Comparison of ENCODE assay signal across 18 cellular contexts in genomic region chr5:14191325-14191724, GRCh38. TPM values are rescaled to one million over a fixed set of nuclear protein-coding genes. Genes with fewer than 3 reads are reported as not detected.
DNase-seq lines count a peak whose midpoint lies in the region; ATAC-seq and TF ChIP-seq lines count a peak whose summit lies in the region.
"Had no signal": no experiment of that assay in that cellular context is flagged by ENCODE, and none has a peak within 500 bp of the region (broad histone marks: within the 10 kb centered on the region; RNA-seq: fewer than 3 reads in every experiment).

No MANE protein-coding gene starts in this region.

- H2AFZ ChIP-seq in ACC112 (ENCODE audit: low read length, unreplicated experiment) (no peak overlapping the region), PC-3 (ENCODE audit: low read length) (no peak overlapping the region)

- no peak for TF ChIP-seq CTCF in PC-3 (conservative IDR thresholded peaks at IDR 0.05; ENCODE audit: low read depth, low read length)
- no peak for TF ChIP-seq CTCF in esophagus muscularis mucosa (IDR thresholded peaks at IDR 0.05)
- no peak for TF ChIP-seq CTCF in gastrocnemius medialis (IDR thresholded peaks at IDR 0.05 in 4 of 5, conservative IDR thresholded peaks at IDR 0.05 in 1 of 5)

- no peaks in the 10 kb centered on the region for H3K27me3 ChIP-seq in ACC112 (ENCODE audit: insufficient read depth, low read length)
- no peaks in the 10 kb centered on the region for H3K27me3 ChIP-seq in PC-3 (ENCODE audit: low read length)
- H3K27me3 ChIP-seq in esophagus muscularis mucosa: no peaks in the 10 kb centered on the region
- no peaks in the 10 kb centered on the region for H3K27me3 ChIP-seq in gastrocnemius medialis
- H3K27me3 ChIP-seq: tibial nerve had no signal

- intact Hi-C loops in PC-3 (cut with micrococcal nuclease) (loop anchor here (2.0 kb wide), 2 partner anchors 35 to 47 kb away; no protein-coding TSS in a partner anchor), esophagus muscularis mucosa (cut with DNase I) (no loop called here), gastrocnemius medialis (cut with DNase I; ENCODE audit: low total_unique reads) (loop anchor here (2.0 kb wide), 1 partner anchor 47 kb away; no protein-coding TSS in a partner anchor)

- WGBS in esophagus muscularis mucosa: 63% methylated on average over 3 of the region's 3 CpGs

- TF ChIP-seq POLR2A in esophagus muscularis mucosa (IDR thresholded peaks at IDR 0.05; ENCODE audit: low read depth) (no peak), gastrocnemius medialis (IDR thresholded peaks at IDR 0.05) (no peak)

- peaks cover 8% of the 10 kb centered on the region for H3K27me3 Mint-ChIP-seq in activated T-cell treated with anti-CD3 and anti-CD28 coated beads, Interleukin-2, amount 50 U/mL, for 24 hours
- H3K27me3 Mint-ChIP-seq: activated B cell treated with CpG ODN at 0.5 μM for 24 hours had no signal

- POLR2A ChIA-PET in PC-3 (lab: Charles Lee; ENCODE audit: unreplicated experiment): no interaction called here

- H3K27ac ChIP-seq in ACC112 (ENCODE audit: low read depth, low read length) (peak overlapping the region; percentile 99), PC-3 (ENCODE audit: low read length) (peak overlapping the region; percentile 94), esophagus muscularis mucosa (replicated peaks in 1 of 4) (peak overlapping the region; percentile 89 to 92 (median 90)), gastrocnemius medialis (peak overlapping the region; percentile 79 to 85 (median 82))

- no peaks in the 10 kb centered on the region for H3K9me2 ChIP-seq in PC-3 (replicated peaks; ENCODE audit: low read length)

- H3K36me3 ChIP-seq in ACC112 (ENCODE audit: insufficient read depth, low read length) (peaks cover 9% of the 10 kb centered on the region; the same call in 1 of the 2 replicates), PC-3 (ENCODE audit: low read depth, low read length) (peaks cover 5% of the 10 kb centered on the region; the same call in 1 of the 2 replicates), esophagus muscularis mucosa (no peaks in the 10 kb centered on the region), gastrocnemius medialis (no peaks in the 10 kb centered on the region)
- H3K36me3 ChIP-seq: tibial nerve had no signal

- H3K79me2 ChIP-seq in ACC112 (ENCODE audit: control insufficient read depth, insufficient read depth, low read length, unreplicated experiment) (peaks cover 95% of the 10 kb centered on the region), PC-3 (ENCODE audit: low read length) (peaks cover 95% of the 10 kb centered on the region)

- H3K4me3 ChIP-seq in ACC112 (ENCODE audit: low read depth, low read length): no peak overlapping the region; the same call in 1 of the 2 replicates
- peak overlapping the region; percentile 47; the same call in 1 of the 2 replicates for H3K4me3 ChIP-seq in PC-3 (ENCODE audit: low read length)
- no peak overlapping the region for H3K4me3 ChIP-seq in esophagus muscularis mucosa
- H3K4me3 ChIP-seq in gastrocnemius medialis: no peak overlapping the region
- H3K4me3 ChIP-seq: tibial nerve had no signal

- no peaks in the 10 kb centered on the region for H3K4me1 Mint-ChIP-seq in activated T-cell treated with anti-CD3 and anti-CD28 coated beads, Interleukin-2, amount 50 U/mL, for 24 hours (ENCODE audit: low read depth)
- H3K4me1 Mint-ChIP-seq: naive thymus-derived CD8-positive, alpha-beta T cell had no signal

- H3K9ac ChIP-seq in PC-3 (ENCODE audit: low read length): 0 out of 2 replicates have a peak overlapping the region, but pooled peaks have one; percentile 45

- CTCF ChIA-PET in PC-3 (lab: Charles Lee): no interaction called here

- H3K9me3 ChIP-seq in PC-3 (ENCODE audit: low read length) (no peaks in the 10 kb centered on the region), esophagus muscularis mucosa (no peaks in the 10 kb centered on the region), gastrocnemius medialis (no peaks in the 10 kb centered on the region)
- H3K9me3 ChIP-seq: Caco-2, tibial nerve had no signal

- H3K4me1 ChIP-seq in ACC112 (ENCODE audit: control insufficient read depth, insufficient read depth, low read length, unreplicated experiment) (peaks cover 86% of the 10 kb centered on the region), PC-3 (ENCODE audit: insufficient read depth, low read length) (peaks cover 75% of the 10 kb centered on the region), esophagus muscularis mucosa (peaks cover 54 to 100% (median 97%) of the 10 kb centered on the region in 4 donors), gastrocnemius medialis (peaks cover 48 to 67% of the 10 kb centered on the region in 2 donors)
- H3K4me1 ChIP-seq: Caco-2 had no signal

- H3K36me3 Mint-ChIP-seq in activated T-cell treated with anti-CD3 and anti-CD28 coated beads, Interleukin-2, amount 50 U/mL, for 24 hours (ENCODE audit: low read depth): no peaks in the 10 kb centered on the region
- H3K36me3 Mint-ChIP-seq: naive thymus-derived CD8-positive, alpha-beta T cell had no signal

- H3K27ac Mint-ChIP-seq in activated T-cell treated with anti-CD3 and anti-CD28 coated beads, Interleukin-2, amount 50 U/mL, for 24 hours: no peak overlapping the region
- H3K27ac Mint-ChIP-seq: H9; naive thymus-derived CD8-positive, alpha-beta T cell; T-helper 1 cell treated with Interleukin-12 subunit alpha and Interleukin-12 subunit beta and Interleukin-4 antibody, amounts not matched to agents 30 μg/mL and 1 μg/mL, for 36 hours had no signal

- H4K20me1 ChIP-seq in PC-3 (ENCODE audit: low read length): no peaks in the 10 kb centered on the region

- ATAC-seq in PC-3 (no peak), gastrocnemius medialis (no peak)
- ATAC-seq: naive thymus-derived CD8-positive, alpha-beta T cell had no signal

- H3K9me3 Mint-ChIP-seq in activated T-cell treated with anti-CD3 and anti-CD28 coated beads, Interleukin-2, amount 50 U/mL, for 24 hours: no peaks in the 10 kb centered on the region
- H3K9me3 Mint-ChIP-seq: activated B cell treated with CpG ODN at 0.5 μM for 24 hours; H9; naive thymus-derived CD8-positive, alpha-beta T cell; T-helper 1 cell treated with Interleukin-12 subunit alpha and Interleukin-12 subunit beta and Interleukin-4 antibody, amounts not matched to agents 30 μg/mL and 1 μg/mL, for 36 hours had no signal

- BruUV-seq in PC-3 (replicated peaks; lab: Mats Ljungman, UMichigan): no TSS peak

- DNase-seq in PC-3 (no peak), esophagus muscularis mucosa (ENCODE audit: extremely low spot score) (no peak), gastrocnemius medialis (no peak), SHP77 treated with DMSO at 0.1 percent for 48 hours (lab: John Stamatoyannopoulos, UW) (no peak), COLO829 (ENCODE audit: low spot score) (no peak), dermis blood vessel endothelial cell (no peak)
- DNase-seq in activated T-cell treated with anti-CD3 and anti-CD28 coated beads, Interleukin-2, amount 50 U/mL, for 24 hours: no peak
- DNase-seq: activated B cell treated with CpG ODN at 0.5 μM for 24 hours; activated gamma-delta T cell; Caco-2; GF-D8; H9; naive thymus-derived CD8-positive, alpha-beta T cell; NCI-H526; stimulated activated CD4-positive, alpha-beta T cell treated with anti-CD3 and anti-CD28 coated beads, Interleukin-2, amount 100 ng/mL, for 24 hours had no signal

- no peak overlapping the region for H3K4me3 Mint-ChIP-seq in activated T-cell treated with anti-CD3 and anti-CD28 coated beads, Interleukin-2, amount 50 U/mL, for 24 hours
- H3K4me3 Mint-ChIP-seq: activated B cell treated with CpG ODN at 0.5 μM for 24 hours; H9; naive thymus-derived CD8-positive, alpha-beta T cell; T-helper 1 cell treated with Interleukin-12 subunit alpha and Interleukin-12 subunit beta and Interleukin-4 antibody, amounts not matched to agents 30 μg/mL and 1 μg/mL, for 36 hours had no signal

- H3F3A ChIP-seq in PC-3 (ENCODE audit: low read length, unreplicated experiment): peaks cover 18% of the 10 kb centered on the region

- peak overlapping the region; percentile 70 for H3K4me2 ChIP-seq in PC-3 (ENCODE audit: low read length)

- in situ Hi-C loops in gastrocnemius medialis (cut with MboI; ENCODE audit: low sequenced_read_pairs in 4 of 4): no loop called here

- no peak for TF ChIP-seq EP300 in esophagus muscularis mucosa (IDR thresholded peaks at IDR 0.05)

RNA-seq across cellular contexts. Expression of gene TRIO, which starts 48.2 kb away (rescaled TPM):
- total RNA-seq in PC-3 (2014; rRNA removed) (211 and 271 TPM in 2 replicates), esophagus muscularis mucosa (100 to 1,000 TPM; 112 to 155 (median 145) TPM), gastrocnemius medialis (10 to 100 TPM; 31.5 to 57.5 (median 50.4) TPM), dermis blood vessel endothelial cell (190 and 204 TPM in 2 replicates)
